In the genomic region with DNA sequence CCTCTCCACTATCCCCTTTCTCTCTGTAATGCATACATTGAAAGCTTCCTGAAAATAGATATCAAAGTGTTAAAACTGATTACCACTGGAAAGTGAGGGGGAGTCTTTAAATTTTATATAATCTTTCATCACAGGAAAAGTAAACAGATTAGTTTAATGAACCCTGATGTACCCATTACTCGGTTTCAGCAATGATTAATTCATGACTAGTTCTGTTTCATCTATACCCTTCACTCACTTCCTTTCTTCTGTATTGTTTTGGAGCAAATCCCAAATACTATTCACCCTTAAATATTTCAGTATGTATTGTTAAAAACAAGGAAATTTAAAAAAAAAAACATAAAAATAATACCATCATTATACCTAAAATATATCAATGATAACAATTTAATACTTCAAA, we compare ENCODE assay signal across 21 cellular contexts.
DNase-seq lines count a peak whose midpoint lies in the region; ATAC-seq, FAIRE-seq and TF ChIP-seq lines count a peak whose summit lies in the region.
"Had no signal": no experiment of that assay in that cellular context is flagged by ENCODE, and none has a peak within 500 bp of the region (broad histone marks: within the 10 kb centered on the region; RNA-seq: fewer than 3 reads in every experiment).

No MANE protein-coding gene starts in this region.

- no peak for ATAC-seq in heart left ventricle
- no peak for ATAC-seq in GM19023 (IDR thresholded peaks at IDR 0.05; ENCODE audit: unreplicated experiment)
- ATAC-seq: HCT116 had no signal

- TF ChIP-seq POLR2A in heart left ventricle (IDR thresholded peaks at IDR 0.05), result no peak

- H3K9ac ChIP-seq in HUES6 (ENCODE audit: low read length), result no peak overlapping the region

- H3K9me3 ChIP-seq in HUES6 (ENCODE audit: control insufficient read depth, insufficient read depth, low read depth, low read length) (peaks cover 4% of the 10 kb centered on the region; the same call in 1 of the 2 replicates), small intestine (ENCODE audit: control insufficient read depth, low read depth) (no peaks in the 10 kb centered on the region), heart left ventricle (no peaks in the 10 kb centered on the region)
- H3K9me3 ChIP-seq: Peyer's patch had no signal

- intact Hi-C loops in heart left ventricle (cut with DNase I), result no loop called here

- H3K36me3 ChIP-seq in HUES6 (ENCODE audit: control insufficient read depth, insufficient read depth, low read length) (no peaks in the 10 kb centered on the region), small intestine (ENCODE audit: control insufficient read depth in 2 of 2, insufficient read depth in 2 of 2, low read length in 2 of 2) (no peaks in the 10 kb centered on the region), heart left ventricle (no peaks in the 10 kb centered on the region)
- H3K36me3 ChIP-seq: Peyer's patch had no signal

- no peaks in the 10 kb centered on the region for H3K9me3 Mint-ChIP-seq in T-helper 2 cell treated with Interferon-gamma antibody and Interleukin-4, amounts not matched to agents 5 μg/mL and 100 μg/mL, for 36 hours
- H3K9me3 Mint-ChIP-seq: CD4-positive, CD25-positive, alpha-beta regulatory T cell; IgD-negative memory B cell had no signal

- H3K27ac ChIP-seq in HUES6 (ENCODE audit: low read depth, low read length), result 0 out of 2 replicates have a peak overlapping the region, but pooled peaks have one; percentile 9
- H3K27ac ChIP-seq in small intestine (ENCODE audit: low read depth in 1 of 2, low read length in 1 of 2), result no peak overlapping the region
- no peak overlapping the region for H3K27ac ChIP-seq in heart left ventricle
- H3K27ac ChIP-seq: Peyer's patch had no signal

- H3K27me3 ChIP-seq in HUES6 (ENCODE audit: control insufficient read depth, insufficient read depth, low read length) (no peaks in the 10 kb centered on the region), small intestine (ENCODE audit: control insufficient read depth in 2 of 2, insufficient read depth in 2 of 2, low read length in 2 of 2) (no peaks in the 10 kb centered on the region), heart left ventricle (no peaks in the 10 kb centered on the region)
- H3K27me3 ChIP-seq: Peyer's patch had no signal

- peaks cover 5% of the 10 kb centered on the region for H3K27me3 Mint-ChIP-seq in T-helper 2 cell treated with Interferon-gamma antibody and Interleukin-4, amounts not matched to agents 5 μg/mL and 100 μg/mL, for 36 hours (ENCODE audit: low read depth)
- H3K27me3 Mint-ChIP-seq: CD4-positive, CD25-positive, alpha-beta regulatory T cell; IgD-negative memory B cell had no signal

- no peak overlapping the region for H3K27ac Mint-ChIP-seq in T-helper 2 cell treated with Interferon-gamma antibody and Interleukin-4, amounts not matched to agents 5 μg/mL and 100 μg/mL, for 36 hours
- H3K27ac Mint-ChIP-seq: CD4-positive, CD25-positive, alpha-beta regulatory T cell had no signal

- DNase-seq in small intestine (no peak), heart left ventricle (no peak), NOMO-1 treated with DMSO at 0.1 percent for 48 hours (lab: John Stamatoyannopoulos, UW; ENCODE audit: unreplicated experiment) (no peak)
- DNase-seq in T-helper 2 cell treated with Interferon-gamma antibody and Interleukin-4, amounts not matched to agents 5 μg/mL and 100 μg/mL, for 36 hours (ENCODE audit: low spot score), result no peak
- DNase-seq: CD4-positive, CD25-positive, alpha-beta regulatory T cell; COR-L47; DMS79; GOT3; Karpas-422; NCI-H1694 treated with DMSO at 0.1 percent for 48 hours; NCI-H2107; NCI-H2227 treated with DMSO at 0.1 percent for 48 hours; NCI-H748 treated with DMSO at 0.1 percent for 48 hours; Peyer's patch; Right ventricle myocardium superior had no signal

- no peaks in the 10 kb centered on the region for H3K4me1 Mint-ChIP-seq in T-helper 2 cell treated with Interferon-gamma antibody and Interleukin-4, amounts not matched to agents 5 μg/mL and 100 μg/mL, for 36 hours (ENCODE audit: low read depth)
- H3K4me1 Mint-ChIP-seq: CD4-positive, CD25-positive, alpha-beta regulatory T cell had no signal

- no peak overlapping the region for H3K4me3 Mint-ChIP-seq in T-helper 2 cell treated with Interferon-gamma antibody and Interleukin-4, amounts not matched to agents 5 μg/mL and 100 μg/mL, for 36 hours
- H3K4me3 Mint-ChIP-seq: CD4-positive, CD25-positive, alpha-beta regulatory T cell; IgD-negative memory B cell had no signal

- H3K4me1 ChIP-seq in HUES6 (ENCODE audit: control insufficient read depth, insufficient read depth, low read length) (peaks cover 7% of the 10 kb centered on the region), small intestine (ENCODE audit: control insufficient read depth in 2 of 2, insufficient read depth in 1 of 2, low read depth in 1 of 2, low read length in 1 of 2) (no peaks in the 10 kb centered on the region), heart left ventricle (no peaks in the 10 kb centered on the region)

- peak; percentile 45 for FAIRE-seq in colon (lab: Jason Lieb, UNC)
- peak; percentile 88 for FAIRE-seq in islet of Langerhans (lab: Jason Lieb, UNC)
- FAIRE-seq in small intestine (lab: Jason Lieb, UNC), result peak; percentile 44

- WGBS in small intestine, 3 donors, result 29 to 50% (median 29%) methylated on average over 1 of the region's 1 CpG
- WGBS in heart left ventricle, 4 donors, result 76 to 93% (median 85%) methylated on average over 1 of the region's 1 CpG

- H3K4me3 ChIP-seq in HUES6 (ENCODE audit: low read depth, low read length) (no peak overlapping the region), small intestine (ENCODE audit: low read depth in 1 of 2, low read length in 2 of 2) (no peak overlapping the region), heart left ventricle (no peak overlapping the region)
- H3K4me3 ChIP-seq: Peyer's patch had no signal

- no peaks in the 10 kb centered on the region for H3K36me3 Mint-ChIP-seq in T-helper 2 cell treated with Interferon-gamma antibody and Interleukin-4, amounts not matched to agents 5 μg/mL and 100 μg/mL, for 36 hours (ENCODE audit: low read depth)
- H3K36me3 Mint-ChIP-seq: CD4-positive, CD25-positive, alpha-beta regulatory T cell had no signal

- TF ChIP-seq CTCF in heart left ventricle (IDR thresholded peaks at IDR 0.05), result no peak
